In genomic region chr2:86782748-86783147, GRCh38 we compare ENCODE assay signal across 36 cellular contexts. TPM values are rescaled to one million over a fixed set of nuclear protein-coding genes. Genes with fewer than 3 reads are reported as not detected.
"Had no signal": no experiment of that assay in that cellular context is flagged by ENCODE, and none has a peak within 500 bp of the region (broad histone marks: within the 10 kb centered on the region; RNA-seq: fewer than 3 reads in every experiment).

No MANE protein-coding gene starts in this region.

- DNase-seq: activated CD4-positive, alpha-beta T cell treated with anti-CD3 and anti-CD28 coated beads for 48 hours; activated CD4-positive, alpha-beta T cell treated with anti-CD3 and anti-CD28 coated beads, Interleukin-2, amount 50 U/mL, for 48 hours; activated CD8-positive, alpha-beta memory T cell treated with anti-CD3 and anti-CD28 coated beads, Interleukin-2, amount 50 U/mL, for 48 hours; activated naive CD4-positive, alpha-beta T cell; activated T-cell treated with anti-CD3 and anti-CD28 coated beads, Interleukin-2, amount 50 U/mL, for 48 hours; amniotic stem cell; brain microvascular endothelial cell; cortex of kidney; islet precursor cell; left cardiac atrium; midbrain; naive thymus-derived CD4-positive, alpha-beta T cell; nucleus accumbens; psoas muscle; sigmoid colon; small intestine; stimulated activated CD4-positive, alpha-beta T cell treated with anti-CD3 and anti-CD28 coated beads, Interleukin-1b, Interleukin-23, amount 100 ng/mL, for 48 hours; stimulated activated CD4-positive, alpha-beta T cell treated with anti-CD3 and anti-CD28 coated beads, Interleukin-4, amount 100 ng/mL, for 4 hours; stimulated activated CD8-positive, alpha-beta memory T cell treated with anti-CD3 and anti-CD28 coated beads, Interleukin-4, amount 100 ng/mL, for 48 hours; stimulated activated naive B cell treated with anti-CD40 and anti-IgM and Interleukin-4, amounts not matched to agents 10 μg/mL and 1 μg/mL and 100 μg/mL, for 72 hours; SW 1271; T-helper 17 cell; T1000; WERI-Rb-1 had no signal

- H3K9me3 Mint-ChIP-seq: activated naive CD4-positive, alpha-beta T cell treated with anti-CD3 and anti-CD28 coated beads, Interleukin-2, amount 50 U/mL, for 72 hours; activated T-helper 2 cell treated with anti-CD3 and anti-CD28 coated beads, Interferon-gamma antibody, Interleukin-2, Interleukin-4, amounts not matched to agents 10 μg/mL and 5 μg/mL and 100 μg/mL, durations not matched to agents 14 hours and 24 hours and 36 hours; memory B cell; naive thymus-derived CD4-positive, alpha-beta T cell; neural crest cell; stimulated activated naive B cell treated with anti-CD40 and anti-IgM and Interleukin-4, amounts not matched to agents 10 μg/mL and 1 μg/mL and 100 μg/mL, for 72 hours had no signal

- H3K27ac Mint-ChIP-seq: activated naive CD4-positive, alpha-beta T cell treated with anti-CD3 and anti-CD28 coated beads, Interleukin-2, amount 50 U/mL, for 72 hours; activated T-helper 2 cell treated with anti-CD3 and anti-CD28 coated beads, Interferon-gamma antibody, Interleukin-2, Interleukin-4, amounts not matched to agents 10 μg/mL and 5 μg/mL and 100 μg/mL, durations not matched to agents 14 hours and 24 hours and 36 hours; memory B cell; naive thymus-derived CD4-positive, alpha-beta T cell; stimulated activated naive B cell treated with anti-CD40 and anti-IgM and Interleukin-4, amounts not matched to agents 10 μg/mL and 1 μg/mL and 100 μg/mL, for 72 hours; T-helper 17 cell had no signal

- H3K4me1 Mint-ChIP-seq: neural crest cell had no signal

- H3K4me3 Mint-ChIP-seq: memory B cell; naive thymus-derived CD4-positive, alpha-beta T cell; neural crest cell; T-helper 17 cell had no signal

- ATAC-seq: activated CD4-positive, CD25-positive, alpha-beta regulatory T cell treated with anti-CD3 and anti-CD28 coated beads, Interleukin-2, amount 50 U/mL, for 24 hours; activated naive CD4-positive, alpha-beta T cell treated with anti-CD3 and anti-CD28 coated beads, Interleukin-2, amount 50 U/mL, for 72 hours; gastroesophageal sphincter; left cardiac atrium; naive thymus-derived CD4-positive, alpha-beta T cell; psoas muscle; T-helper 17 cell had no signal

- H3K36me3 Mint-ChIP-seq: activated naive CD4-positive, alpha-beta T cell treated with anti-CD3 and anti-CD28 coated beads, Interleukin-2, amount 50 U/mL, for 72 hours; memory B cell; naive thymus-derived CD4-positive, alpha-beta T cell; stimulated activated naive B cell treated with anti-CD40 and anti-IgM and Interleukin-4, amounts not matched to agents 10 μg/mL and 1 μg/mL and 100 μg/mL, for 72 hours had no signal

RNA-seq across cellular contexts. Expression of gene CD8A, which starts 8.0 kb away (rescaled TPM):
- total RNA-seq: chondrocyte, endothelial cell of umbilical vein, fibroblast of lung, fibroblast of villous mesenchyme, urinary bladder had no signal
- polyA plus RNA-seq: endothelial cell of umbilical vein, fibroblast of lung, hepatocyte had no signal
